18 cellular contexts compared by ENCODE assay signal in the genomic region with DNA sequence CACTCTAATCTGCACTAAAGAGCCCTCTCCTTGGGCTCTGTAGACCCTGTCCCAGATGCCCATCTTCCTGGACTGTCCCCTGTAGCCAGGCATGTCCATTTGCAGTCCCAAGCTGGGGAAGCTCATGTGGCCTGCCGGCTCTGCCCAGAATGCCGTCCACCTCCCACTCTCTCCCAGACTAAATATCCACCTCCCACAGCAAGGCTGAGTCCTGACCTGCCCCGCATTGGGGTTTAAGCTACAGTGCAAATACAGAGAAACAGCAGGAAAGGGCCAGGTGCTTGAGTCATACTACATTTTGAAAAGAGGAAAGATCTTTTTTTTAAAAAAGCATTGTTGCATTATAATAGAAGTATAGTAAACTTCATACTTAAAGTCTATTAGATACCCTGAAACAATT. TPM values are rescaled to one million over a fixed set of nuclear protein-coding genes. Genes with fewer than 3 reads are reported as not detected.
"Had no signal": no experiment of that assay in that cellular context is flagged by ENCODE, and none has a peak within 500 bp of the region (broad histone marks: within the 10 kb centered on the region; RNA-seq: fewer than 3 reads in every experiment).

No MANE protein-coding gene starts in this region.

- H3K27ac ChIP-seq: ascending aorta, left lung, sigmoid colon, thoracic aorta had no signal

- H3K27me3 ChIP-seq: ascending aorta, gastrocnemius medialis, vagina had no signal

- DNase-seq: activated CD4-positive, alpha-beta T cell treated with anti-CD3 and anti-CD28 coated beads, Interleukin-2, amount 50 U/mL, for 4 hours; activated CD4-positive, CD25-positive, alpha-beta regulatory T cell treated with anti-CD3 and anti-CD28 coated beads, Interleukin-2, amount 50 U/mL, for 72 hours; activated CD8-positive, alpha-beta memory T cell treated with anti-CD3 and anti-CD28 coated beads, Interleukin-2, amount 10 ng/mL, durations not matched to agents 7 days and 5 days; activated T-cell treated with anti-CD3 and anti-CD28 coated beads, Interleukin-2, amount 50 U/mL, for 4 hours; central memory CD4-positive, alpha-beta T cell; cortex of kidney; gastrocnemius medialis; islet precursor cell; left lung; natural killer cell; occipital lobe; sigmoid colon; stimulated activated CD4-positive, alpha-beta T cell treated with anti-CD3 and anti-CD28 coated beads, Interleukin-4, amount 100 ng/mL, for 1 hour; stimulated activated CD8-positive, alpha-beta memory T cell treated with anti-CD3 and anti-CD28 coated beads, Interleukin-4, amount 100 ng/mL, for 48 hours; stimulated activated naive CD8-positive, alpha-beta T cell treated with anti-CD3 and anti-CD28 coated beads, Interleukin-15, amount 100 ng/mL, for 72 hours had no signal

- H3K4me3 ChIP-seq: ascending aorta, gastrocnemius medialis, left lung, sigmoid colon, thoracic aorta, vagina had no signal

RNA-seq across cellular contexts. Expression of gene ST6GALNAC2, which starts 3.0 kb away (rescaled TPM):
- total RNA-seq: activated CD8-positive, alpha-beta memory T cell treated with anti-CD3 and anti-CD28 coated beads, Interleukin-2, amount 10 ng/mL, durations not matched to agents 7 days and 5 days; activated T-cell treated with anti-CD3 and anti-CD28 coated beads, Interleukin-2, amount 50 U/mL, for 4 hours; occipital lobe had no signal

RNA-seq across cellular contexts. Expression of gene PRCD, which starts 42.8 kb away (rescaled TPM):
- total RNA-seq: activated CD8-positive, alpha-beta memory T cell treated with anti-CD3 and anti-CD28 coated beads, Interleukin-2, amount 10 ng/mL, durations not matched to agents 7 days and 5 days; activated T-cell treated with anti-CD3 and anti-CD28 coated beads, Interleukin-2, amount 50 U/mL, for 4 hours had no signal

RNA-seq across cellular contexts. Expression of gene CYGB, which starts 45.2 kb away (rescaled TPM):
- total RNA-seq: activated CD8-positive, alpha-beta memory T cell treated with anti-CD3 and anti-CD28 coated beads, Interleukin-2, amount 10 ng/mL, durations not matched to agents 7 days and 5 days; activated T-cell treated with anti-CD3 and anti-CD28 coated beads, Interleukin-2, amount 50 U/mL, for 4 hours had no signal
